Comparison of ENCODE assay signal across 8 cellular contexts in the genomic region with DNA sequence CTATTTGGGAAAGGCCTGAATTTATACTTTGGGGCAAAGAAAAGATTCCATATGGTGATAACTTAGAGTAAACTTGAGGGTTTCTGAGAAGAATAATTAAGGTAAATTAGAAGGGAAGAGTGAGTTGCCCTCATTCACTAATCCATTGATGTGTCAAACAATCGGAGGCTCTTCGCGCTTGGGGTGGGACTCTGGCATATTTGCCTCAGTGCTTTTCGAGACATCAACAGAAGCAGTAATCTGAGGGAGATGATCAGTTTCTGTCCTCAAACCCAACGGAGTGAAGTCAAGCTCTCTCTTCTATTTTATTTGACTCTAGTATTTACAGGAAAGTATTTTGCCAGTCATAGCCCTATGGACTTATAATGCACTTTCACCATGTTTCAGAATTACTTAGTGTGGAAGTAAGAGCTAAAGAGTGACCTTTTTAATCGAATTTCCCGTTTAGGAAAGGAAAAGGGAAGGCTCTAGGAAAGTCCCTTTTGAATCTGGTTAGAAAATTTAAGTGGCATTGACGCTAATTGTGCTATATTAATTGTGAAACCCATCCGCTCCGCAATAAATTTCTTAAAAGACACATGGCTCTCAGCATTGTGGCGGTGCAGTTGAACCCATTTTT. TPM values are rescaled to one million over a fixed set of nuclear protein-coding genes. Genes with fewer than 3 reads are reported as not detected.
DNase-seq lines count a peak whose midpoint lies in the region; ATAC-seq and TF ChIP-seq lines count a peak whose summit lies in the region.

No MANE protein-coding gene starts in this region.

- H3K27me3 ChIP-seq in GM06990 (replicated peaks; ENCODE audit: control insufficient read depth, insufficient read depth, low read length) = no peaks in the 10 kb centered on the region
- no peaks in the 10 kb centered on the region for H3K27me3 ChIP-seq in PC-9 (ENCODE audit: insufficient read depth, low read depth)
- no peaks in the 10 kb centered on the region for H3K27me3 ChIP-seq in osteoblast (ENCODE audit: insufficient read depth, low read length)

- H3K4me1 ChIP-seq in PC-9 (replicated peaks; ENCODE audit: insufficient read depth) = peaks cover 40% of the 10 kb centered on the region
- H3K4me1 ChIP-seq in osteoblast (ENCODE audit: insufficient read depth, low read length) = peaks cover 9% of the 10 kb centered on the region

- no peak for ATAC-seq in GM18517 (IDR thresholded peaks at IDR 0.05; ENCODE audit: unreplicated experiment)

- H3K9me2 ChIP-seq in PC-9 (ENCODE audit: insufficient read depth) = no peaks in the 10 kb centered on the region

- no TSS peak for BruUV-seq in PC-9 (replicated peaks; lab: Mats Ljungman, UMichigan)

- DNase-seq in GM06990 (ENCODE audit: extremely low read depth, insufficient read length) (no peak), PC-9 (no peak), epithelial cell of prostate (ENCODE audit: low read depth, low spot score) (no peak), osteoblast (ENCODE audit: insufficient read length, low spot score, missing footprints) (no peak), NCI-H526 treated with DMSO at 0.1 percent for 48 hours (lab: John Stamatoyannopoulos, UW) (no peak), NCI-H345 (lab: John Stamatoyannopoulos, UW) (no peak), NCI-H226 (no peak)

- peaks cover 17% of the 10 kb centered on the region for H3F3A ChIP-seq in PC-9 (ENCODE audit: insufficient read depth, low read depth)

- POLR2A ChIA-PET in PC-9 (lab: Charles Lee; ENCODE audit: unreplicated experiment) = interaction anchor here (0.6 to 1.8 kb wide), 3 partner anchors 23 to 310 kb away, joined by 4 to 9 read pairs (median 7); no protein-coding TSS in a partner anchor

- CTCF ChIA-PET in PC-9 (lab: Charles Lee) = interaction anchor here (1.0 kb wide), 1 partner anchor 44 kb away, joined by 4 read pairs; no protein-coding TSS in a partner anchor

- H3K9me3 ChIP-seq in PC-9 (ENCODE audit: insufficient read depth, low read depth) (no peaks in the 10 kb centered on the region), osteoblast (ENCODE audit: low read depth, low read length) (no peaks in the 10 kb centered on the region)

- H2AFZ ChIP-seq in PC-9 (no peak overlapping the region), osteoblast (ENCODE audit: low read length) (no peak overlapping the region)

- peaks cover 76% of the 10 kb centered on the region for H3K79me2 ChIP-seq in PC-9 (ENCODE audit: low read depth)
- H3K79me2 ChIP-seq in osteoblast (ENCODE audit: insufficient read depth, low read length) = peaks cover 68% of the 10 kb centered on the region

- intact Hi-C loops in PC-9 (cut with micrococcal nuclease; ENCODE audit: unreplicated experiment) = no loop called here

- peak overlapping the region; percentile 96 for H3K4me3 ChIP-seq in GM06990 (replicated peaks; ENCODE audit: low read depth, low read length)
- H3K4me3 ChIP-seq in PC-9 = peak overlapping the region; percentile 94
- H3K4me3 ChIP-seq in osteoblast (ENCODE audit: insufficient read depth, low read length) = peak overlapping the region; percentile 82

- TF ChIP-seq CTCF in GM06990 (IDR thresholded peaks at IDR 0.05; ENCODE audit: insufficient read depth, low read length, poor library complexity, severe bottlenecking) (no peak), PC-9 (conservative IDR thresholded peaks at IDR 0.05) (no peak), osteoblast (IDR thresholded peaks at IDR 0.05; ENCODE audit: extremely low read depth, low read depth, low read length) (no peak)

- H4K20me1 ChIP-seq in PC-9 (ENCODE audit: insufficient read depth) = peaks cover 58% of the 10 kb centered on the region
- H4K20me1 ChIP-seq in osteoblast (ENCODE audit: insufficient read depth, low read length) = peaks cover 46% of the 10 kb centered on the region

- peak overlapping the region; percentile 91 for H3K4me2 ChIP-seq in PC-9
- H3K4me2 ChIP-seq in osteoblast (ENCODE audit: insufficient read depth, low read length) = peak overlapping the region; percentile 98

- peaks cover 1% of the 10 kb centered on the region for H3K36me3 ChIP-seq in GM06990 (ENCODE audit: control insufficient read depth, insufficient read depth, low read length)
- H3K36me3 ChIP-seq in PC-9 (ENCODE audit: low read depth) = peaks cover 25% of the 10 kb centered on the region
- H3K36me3 ChIP-seq in osteoblast (ENCODE audit: insufficient read depth, low read length) = peaks cover 13% of the 10 kb centered on the region

- peak overlapping the region; percentile 93 for H3K27ac ChIP-seq in PC-9
- H3K27ac ChIP-seq in epithelial cell of prostate = peak overlapping the region; percentile 98
- H3K27ac ChIP-seq in osteoblast (ENCODE audit: low read depth, low read length) = peak overlapping the region; percentile 90

RNA-seq across cellular contexts. Expression of gene RAB10, which starts 1.3 kb away (rescaled TPM):
- total RNA-seq in PC-9 (2021) (150 and 171 TPM in 2 replicates), osteoblast (128 and 151 TPM in 2 replicates)

RNA-seq across cellular contexts. Expression of gene KIF3C, which starts 52.9 kb away (rescaled TPM):
- total RNA-seq in PC-9 (2021) (41.2 and 50.5 TPM in 2 replicates), osteoblast (14.4 and 17.0 TPM in 2 replicates)
